Comparison of ENCODE assay signal across 8 cellular contexts in the genomic region with DNA sequence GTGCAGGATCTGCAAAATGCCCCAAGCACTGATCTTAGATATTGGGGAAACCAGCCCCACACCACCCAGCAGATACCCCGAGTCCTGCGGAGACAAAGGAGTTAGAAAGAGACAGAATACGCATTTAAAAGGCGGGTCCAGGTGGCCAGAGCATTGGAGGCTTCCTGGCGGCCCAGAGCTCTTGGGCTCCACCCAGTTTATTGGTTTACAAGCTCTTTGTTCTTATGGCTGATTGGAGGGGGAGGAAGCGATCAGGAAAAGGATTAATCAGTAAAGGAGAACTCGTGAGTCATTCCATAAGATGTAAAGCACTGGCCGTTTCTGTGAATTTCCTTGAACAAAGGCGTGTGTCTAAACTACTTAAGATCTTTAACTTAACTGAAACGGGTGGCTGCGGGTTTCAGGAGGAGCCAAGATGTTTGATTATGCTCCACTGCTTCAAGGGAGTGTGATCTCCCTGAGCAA. TPM values are rescaled to one million over a fixed set of nuclear protein-coding genes. Genes with fewer than 3 reads are reported as not detected.
DNase-seq lines count a peak whose midpoint lies in the region; ATAC-seq and TF ChIP-seq lines count a peak whose summit lies in the region.

No MANE protein-coding gene starts in this region.

- ATAC-seq in central memory CD8-positive, alpha-beta T cell (replicated peaks; ENCODE audit: extremely low read depth, poor library complexity, severe bottlenecking), result no peak

- peaks cover 24% of the 10 kb centered on the region for H3K36me3 Mint-ChIP-seq in central memory CD8-positive, alpha-beta T cell (ENCODE audit: insufficient read depth)

- intact Hi-C loops in uterus (cut with DNase I; ENCODE audit: low total_unique reads), result no loop called here

- H3K27ac Mint-ChIP-seq in central memory CD8-positive, alpha-beta T cell (ENCODE audit: low read depth), result peak overlapping the region; percentile 97

- peak overlapping the region; percentile 71 for H3K4me3 ChIP-seq in NT2/D1 (ENCODE audit: insufficient read length, low read depth)
- H3K4me3 ChIP-seq in mesodermal cell (ENCODE audit: extremely low read depth, insufficient read depth, low read length, poor library complexity, severe bottlenecking), result peak overlapping the region; percentile 76
- peak overlapping the region; percentile 52 to 69 for H3K4me3 ChIP-seq in uterus

- peak overlapping the region; percentile 93 for H3K9ac ChIP-seq in NT2/D1 (ENCODE audit: insufficient read length, low read depth)

- no peaks in the 10 kb centered on the region for H3K9me3 ChIP-seq in NT2/D1 (ENCODE audit: insufficient read depth, low read length)
- no peaks in the 10 kb centered on the region for H3K9me3 ChIP-seq in mesodermal cell (ENCODE audit: control insufficient read depth, low read length)
- peaks cover 0 to 12% of the 10 kb centered on the region in 2 donors for H3K9me3 ChIP-seq in uterus

- H3K27me3 ChIP-seq in NT2/D1 (ENCODE audit: insufficient read depth, insufficient read length) (no peaks in the 10 kb centered on the region), uterus (no peaks in the 10 kb centered on the region)

- H3K4me1 ChIP-seq in NT2/D1 (ENCODE audit: insufficient read depth, insufficient read length) (no peaks in the 10 kb centered on the region), mesodermal cell (ENCODE audit: control insufficient read depth, insufficient read depth, low read length, poor library complexity, severe bottlenecking) (peaks cover 7% of the 10 kb centered on the region), uterus (no peaks in the 10 kb centered on the region)

- no peak for TF ChIP-seq POLR2A in uterus (IDR thresholded peaks at IDR 0.05)

- peaks cover 32% of the 10 kb centered on the region for H3K4me1 Mint-ChIP-seq in central memory CD8-positive, alpha-beta T cell

- H3K9me3 Mint-ChIP-seq in central memory CD8-positive, alpha-beta T cell, result no peaks in the 10 kb centered on the region

- DNase-seq in NCI-H526 (lab: John Stamatoyannopoulos, UW), result peak; percentile 14
- no peak for DNase-seq in NCI-H526 treated with DMSO at 0.1 percent for 48 hours (lab: John Stamatoyannopoulos, UW)
- DNase-seq in NT2/D1 (ENCODE audit: low read depth, low spot score), result peak; percentile 22
- no peak for DNase-seq in central memory CD8-positive, alpha-beta T cell (ENCODE audit: low spot score in 2 of 2)
- no peak for DNase-seq in uterus
- no peak for DNase-seq in NCI-H187 (lab: John Stamatoyannopoulos, UW)
- DNase-seq in NCI-H2081 (lab: John Stamatoyannopoulos, UW), result no peak

- TF ChIP-seq CTCF in uterus (IDR thresholded peaks at IDR 0.05), result no peak

- H3K27me3 Mint-ChIP-seq in central memory CD8-positive, alpha-beta T cell, result no peaks in the 10 kb centered on the region

- WGBS in mesodermal cell (ENCODE audit: insufficient coverage in 2 of 2), 2 experiments, result 34 to 38% methylated on average over 10 of the region's 11 CpGs

- H3K36me3 ChIP-seq in NT2/D1 (ENCODE audit: insufficient read depth, insufficient read length, low read length), result peaks cover 37% of the 10 kb centered on the region
- peaks cover 51% of the 10 kb centered on the region for H3K36me3 ChIP-seq in mesodermal cell (ENCODE audit: control insufficient read depth, insufficient read depth, low read length)
- no peaks in the 10 kb centered on the region for H3K36me3 ChIP-seq in uterus

- peak overlapping the region; percentile 95 for H3K4me3 Mint-ChIP-seq in central memory CD8-positive, alpha-beta T cell

- H3K27ac ChIP-seq in mesodermal cell (ENCODE audit: low read depth, low read length, severe bottlenecking) (peak overlapping the region; percentile 79), uterus (peak overlapping the region in 1 of 2 donors; percentile 47)

RNA-seq across cellular contexts. Expression of gene ZNF587, which starts 0.9 kb away (rescaled TPM):
- polyA plus RNA-seq in mesodermal cell (2013, experiment 1 of 2), result 23.0 TPM
- polyA plus RNA-seq in mesodermal cell (2013, experiment 2 of 2), result 20.2 TPM
- total RNA-seq in uterus, result 10 to 100 TPM; 21.3 to 80.0 (median 39.6) TPM

RNA-seq across cellular contexts. Expression of gene ZNF587B, which starts 20.5 kb away (rescaled TPM):
- polyA plus RNA-seq in mesodermal cell (2013, experiment 1 of 2), result 5.3 TPM
- 5.7 TPM for polyA plus RNA-seq in mesodermal cell (2013, experiment 2 of 2)
- 10 to 100 TPM in 3 of 4 donors, 1 to 10 TPM in 1; 5.9 to 30.6 (median 15.0) TPM for total RNA-seq in uterus

RNA-seq across cellular contexts. Expression of gene ZNF552, which starts 35.9 kb away (rescaled TPM):
- 3.3 TPM for polyA plus RNA-seq in mesodermal cell (2013, experiment 1 of 2)
- 4.7 TPM for polyA plus RNA-seq in mesodermal cell (2013, experiment 2 of 2)
- 10 to 100 TPM in 2 of 4 donors, 1 to 10 TPM in 1, under 1 TPM in 1; 0.77 to 15.0 (median 9.3) TPM for total RNA-seq in uterus

RNA-seq across cellular contexts. Expression of gene ZNF814, which starts 38.3 kb away (rescaled TPM):
- polyA plus RNA-seq in mesodermal cell (2013, experiment 1 of 2), result 15.6 TPM
- polyA plus RNA-seq in mesodermal cell (2013, experiment 2 of 2), result 10.9 TPM
- 10 to 100 TPM in 3 of 4 donors, 1 to 10 TPM in 1; 7.1 to 24.9 (median 15.4) TPM for total RNA-seq in uterus

Comparison
In these comparisons a context has a peak if more than half of its experiments do, and no peak if none do; other contexts are left out.
1. DNase-seq: peak in NCI-H526 (2 of 2) and NT2/D1 (single experiment); none in NCI-H526 treated with DMSO at 0.1 percent for 48 hours (single experiment), central memory CD8-positive, alpha-beta T cell (0 of 2), uterus (0 of 2), NCI-H187 (0 of 2) and NCI-H2081 (0 of 2).
2. Peak in every context shown above with its lines, with median percentiles within 50 percentile points of each other: H3K4me3 ChIP-seq.